1 cellular context compared by ENCODE assay signal in the genomic region with DNA sequence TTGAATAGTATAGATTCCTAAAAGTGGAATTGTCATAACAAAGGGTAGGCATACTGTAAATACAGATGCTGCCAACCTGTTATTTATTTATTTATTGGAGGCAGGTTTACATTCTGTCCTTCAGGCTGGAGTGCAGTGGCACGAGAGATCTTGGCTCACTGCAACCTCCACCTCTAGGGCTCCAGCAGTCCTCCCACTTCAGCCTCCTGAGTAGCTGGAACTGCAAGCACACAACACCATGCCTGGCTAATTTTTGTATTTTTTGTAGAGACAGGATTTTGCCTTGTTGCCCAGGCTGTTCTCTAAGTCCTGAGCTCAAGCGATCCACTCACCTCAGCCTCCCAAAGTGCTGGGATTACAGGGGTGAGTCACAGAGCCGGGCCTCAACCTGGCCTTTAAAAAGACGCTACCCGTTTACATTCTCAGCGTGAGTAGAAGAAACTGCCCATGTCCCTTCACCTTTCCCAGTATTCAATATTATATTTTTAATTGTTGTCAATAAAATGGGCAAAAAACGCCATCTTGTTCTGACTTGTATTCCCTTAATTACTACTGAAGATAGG.
TF ChIP-seq lines count a peak whose summit lies in the region.

No MANE protein-coding gene starts in this region.

TF ChIP-seq in K562, 482 proteins besides CTCF, POLR2A, EP300 and RAD21:
- TF ChIP-seq GABPA (tag; conservative IDR thresholded peaks at IDR 0.05; ENCODE audit: low read depth) (no peak), ZNF696 (CRISPR knock-in tag; conservative IDR thresholded peaks at IDR 0.05) (no peak), ZNF830 (CRISPR knock-in tag; IDR thresholded peaks at IDR 0.05) (no peak), FOXJ3 (CRISPR knock-in tag; IDR thresholded peaks at IDR 0.05) (no peak), RFX7 (CRISPR knock-in tag; IDR thresholded peaks at IDR 0.05) (no peak), ADNP (tag; IDR thresholded peaks at IDR 0.05) (no peak), ZFX (CRISPR knock-in tag; IDR thresholded peaks at IDR 0.05) (no peak), RBM17 (IDR thresholded peaks at IDR 0.05; ENCODE audit: borderline replicate concordance, low read depth, low read length) (no peak), CCNT2 (IDR thresholded peaks at IDR 0.05; ENCODE audit: borderline replicate concordance, extremely low read depth, insufficient read length, low read depth, low read length) (no peak), THRAP3 (IDR thresholded peaks at IDR 0.05; ENCODE audit: borderline replicate concordance) (no peak), ZNF445 (CRISPR knock-in tag; IDR thresholded peaks at IDR 0.05; ENCODE audit: low read depth) (no peak), MAZ (CRISPR knock-in tag; conservative IDR thresholded peaks at IDR 0.05 in 1 of 2, IDR thresholded peaks at IDR 0.05 in 1 of 2) (no peak)
- TF ChIP-seq, protein P1, sequence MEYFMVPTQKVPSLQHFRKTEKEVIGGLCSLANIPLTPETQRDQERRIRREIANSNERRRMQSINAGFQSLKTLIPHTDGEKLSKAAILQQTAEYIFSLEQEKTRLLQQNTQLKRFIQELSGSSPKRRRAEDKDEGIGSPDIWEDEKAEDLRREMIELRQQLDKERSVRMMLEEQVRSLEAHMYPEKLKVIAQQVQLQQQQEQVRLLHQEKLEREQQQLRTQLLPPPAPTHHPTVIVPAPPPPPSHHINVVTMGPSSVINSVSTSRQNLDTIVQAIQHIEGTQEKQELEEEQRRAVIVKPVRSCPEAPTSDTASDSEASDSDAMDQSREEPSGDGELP (CRISPR knock-in tag; IDR thresholded peaks at IDR 0.05; ENCODE audit: borderline replicate concordance) = no peak
- TF ChIP-seq, protein P2, sequence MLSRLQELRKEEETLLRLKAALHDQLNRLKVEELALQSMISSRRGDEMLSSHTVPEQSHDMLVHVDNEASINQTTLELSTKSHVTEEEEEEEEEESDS (CRISPR knock-in tag; IDR thresholded peaks at IDR 0.05) = no peak
TF ChIP-seq in K562: peak in this region for 0.
